ENCODE assay signal across 9 cellular contexts in the genomic region with DNA sequence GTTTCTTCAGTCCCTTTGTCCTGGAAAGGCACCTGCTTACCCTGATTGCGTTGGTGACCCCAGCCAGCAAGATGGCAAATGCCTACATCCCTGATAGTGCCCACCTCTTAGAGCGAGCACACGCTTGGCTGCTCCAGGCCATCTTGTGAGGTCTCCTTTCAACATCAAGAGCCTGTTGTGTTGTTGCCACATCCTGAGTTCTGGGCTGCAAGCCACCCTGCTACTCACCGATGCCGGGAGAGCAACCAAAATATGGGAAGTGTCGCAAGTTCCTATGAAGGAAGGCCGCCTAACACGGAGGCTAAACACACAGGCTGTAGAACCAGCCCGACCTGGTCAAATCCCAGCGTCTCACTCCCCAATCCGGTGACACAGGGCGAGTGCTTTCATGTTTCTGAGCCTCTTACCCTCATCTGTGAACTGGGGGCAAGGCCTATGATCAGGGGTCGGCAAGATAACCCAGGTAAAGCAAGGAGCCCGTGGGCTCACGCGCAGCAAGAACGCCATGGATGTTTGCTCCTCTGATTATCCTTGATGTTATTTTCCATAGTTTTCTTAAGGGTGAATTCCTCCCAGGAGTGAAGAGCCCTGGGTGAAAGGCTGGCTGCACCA.
A peak's percentile ranks its signal among the peaks of the same experiment; 100 is the strongest.
DNase-seq lines count a peak whose midpoint lies in the region; ATAC-seq and TF ChIP-seq lines count a peak whose summit lies in the region.
"Had no signal": no experiment of that assay in that cellular context is flagged by ENCODE, and none has a peak within 500 bp of the region (broad histone marks: within the 10 kb centered on the region; RNA-seq: fewer than 3 reads in every experiment).

No MANE protein-coding gene starts in this region.

- no peaks in the 10 kb centered on the region for H3K79me2 ChIP-seq in mammary epithelial cell (ENCODE audit: insufficient read depth, low read length)

- no peak for ATAC-seq in activated naive CD4-positive, alpha-beta T cell treated with anti-CD3 and anti-CD28 coated beads, Interleukin-2, amount 50 U/mL, for 72 hours
- peak; percentile 82 to 86 for ATAC-seq in lower lobe of right lung

- H3K9ac ChIP-seq in mammary epithelial cell (ENCODE audit: insufficient read depth, low read length) = no peak overlapping the region

- H3K9me3 Mint-ChIP-seq in activated naive CD4-positive, alpha-beta T cell treated with anti-CD3 and anti-CD28 coated beads, Interleukin-2, amount 10 ng/mL, durations not matched to agents 7 days and 5 days = peaks cover 5% of the 10 kb centered on the region
- H3K9me3 Mint-ChIP-seq in activated naive CD4-positive, alpha-beta T cell treated with anti-CD3 and anti-CD28 coated beads, Interleukin-2, amount 50 U/mL, for 72 hours = peaks cover 4% of the 10 kb centered on the region in 2 donors

- H4K20me1 ChIP-seq in mammary epithelial cell (ENCODE audit: insufficient read depth, low read length) = no peaks in the 10 kb centered on the region

- H3K36me3 Mint-ChIP-seq in activated naive CD4-positive, alpha-beta T cell treated with anti-CD3 and anti-CD28 coated beads, Interleukin-2, amount 10 ng/mL, durations not matched to agents 7 days and 5 days = peaks cover 33% of the 10 kb centered on the region
- peaks cover 19 to 32% of the 10 kb centered on the region in 2 donors for H3K36me3 Mint-ChIP-seq in activated naive CD4-positive, alpha-beta T cell treated with anti-CD3 and anti-CD28 coated beads, Interleukin-2, amount 50 U/mL, for 72 hours

- CTCF ChIA-PET in activated naive CD4-positive, alpha-beta T cell treated with anti-CD3 and anti-CD28 coated beads, Interleukin-2, amount 10 ng/mL, durations not matched to agents 7 days and 5 days (lab: Charles Lee) = interaction anchor here (0.9 to 1.0 kb wide), 2 partner anchors 9 to 37 kb away, joined by 3 read pairs; no protein-coding TSS in a partner anchor
- CTCF ChIA-PET in mammary epithelial cell (lab: Charles Lee; ENCODE audit: low non-redundant PET) = no interaction called here

- H3K4me1 Mint-ChIP-seq in activated naive CD4-positive, alpha-beta T cell treated with anti-CD3 and anti-CD28 coated beads, Interleukin-2, amount 10 ng/mL, durations not matched to agents 7 days and 5 days = peaks cover 78% of the 10 kb centered on the region

- H3K4me1 ChIP-seq in mammary epithelial cell (ENCODE audit: insufficient read depth, low read length) (no peaks in the 10 kb centered on the region), lower lobe of right lung (peaks cover 54% of the 10 kb centered on the region)

- no TSS peak for BruUV-seq in mammary epithelial cell (replicated peaks; lab: Mats Ljungman, UMichigan)

- in situ Hi-C loops in mammary epithelial cell (cut with MboI; ENCODE audit: low sequenced_read_pairs in 2 of 2) = no loop called here

- peaks cover 2% of the 10 kb centered on the region for H3K9me3 ChIP-seq in mammary epithelial cell (replicated peaks; ENCODE audit: insufficient read depth, low read length)
- peaks cover 3% of the 10 kb centered on the region for H3K9me3 ChIP-seq in lower lobe of right lung

- peak overlapping the region; percentile 97 for H3K27ac Mint-ChIP-seq in activated naive CD4-positive, alpha-beta T cell treated with anti-CD3 and anti-CD28 coated beads, Interleukin-2, amount 10 ng/mL, durations not matched to agents 7 days and 5 days
- H3K27ac Mint-ChIP-seq in activated naive CD4-positive, alpha-beta T cell treated with anti-CD3 and anti-CD28 coated beads, Interleukin-2, amount 50 U/mL, for 72 hours = peak overlapping the region in 1 of 2 donors; percentile 96

- no peak overlapping the region for H3K4me3 ChIP-seq in mammary epithelial cell (replicated peaks in 1 of 3; ENCODE audit: insufficient read depth in 1 of 3, low read depth in 2 of 3, low read length in 3 of 3)
- H3K4me3 ChIP-seq in lower lobe of right lung = no peak overlapping the region

- dilution Hi-C loops in mammary epithelial cell (cut with HindIII; ENCODE audit: low sequenced_read_pairs) = loop anchor here (5.0 kb wide), 1 partner anchor 48 kb away; no protein-coding TSS in a partner anchor

- no peaks in the 10 kb centered on the region for H3K36me3 ChIP-seq in mammary epithelial cell (ENCODE audit: insufficient read depth, low read length)
- H3K36me3 ChIP-seq in lower lobe of right lung = peaks cover 18% of the 10 kb centered on the region

- H3K27ac ChIP-seq in mammary epithelial cell (ENCODE audit: insufficient read depth, low read depth, low read length) = no peak overlapping the region
- H3K27ac ChIP-seq in lower lobe of right lung = peak overlapping the region; percentile 81

- no peak overlapping the region for H2AFZ ChIP-seq in mammary epithelial cell (ENCODE audit: low read depth, low read length)

- no peaks in the 10 kb centered on the region for H3K27me3 ChIP-seq in mammary epithelial cell (ENCODE audit: insufficient read depth, low read length)
- no peaks in the 10 kb centered on the region for H3K27me3 ChIP-seq in lower lobe of right lung (ENCODE audit: low read depth)

- 59% methylated on average over 13 of the region's 17 CpGs for WGBS in mammary epithelial cell (ENCODE audit: low coverage, missing lambda C conversion rate)

- no peak overlapping the region for H3K4me2 ChIP-seq in mammary epithelial cell (ENCODE audit: insufficient read depth, low read depth, low read length)

- no peak for TF ChIP-seq CTCF in mammary epithelial cell (conservative IDR thresholded peaks at IDR 0.05 in 1 of 2, IDR thresholded peaks at IDR 0.05 in 1 of 2; ENCODE audit: extremely low read depth in 1 of 2, insufficient read depth in 1 of 2, low read depth in 1 of 2, low read length in 2 of 2)
- TF ChIP-seq CTCF in lower lobe of right lung (IDR thresholded peaks at IDR 0.05) = no peak

- no peak for DNase-seq in activated naive CD4-positive, alpha-beta T cell treated with anti-CD3 and anti-CD28 coated beads, Interleukin-2, amount 10 ng/mL, durations not matched to agents 7 days and 5 days
- no peak for DNase-seq in activated naive CD4-positive, alpha-beta T cell treated with anti-CD3 and anti-CD28 coated beads, Interleukin-2, amount 50 U/mL, for 72 hours (ENCODE audit: low spot score in 2 of 2)
- DNase-seq in mammary epithelial cell (peak; percentile 23), lower lobe of right lung (peak; percentile 90), ureter (ENCODE audit: low spot score) (peak; percentile 65), NCI-H1105 treated with DMSO at 0.1 percent for 48 hours (lab: John Stamatoyannopoulos, UW) (no peak), cerebellum (ENCODE audit: low spot score) (no peak)
- DNase-seq in activated effector memory CD4-positive, alpha-beta T cell treated with Interleukin-2 at 50 U/mL for 16 hours = no peak
- DNase-seq: DMS153 had no signal

- no peak overlapping the region for H3K4me3 Mint-ChIP-seq in activated naive CD4-positive, alpha-beta T cell treated with anti-CD3 and anti-CD28 coated beads, Interleukin-2, amount 10 ng/mL, durations not matched to agents 7 days and 5 days

- intact Hi-C loops in mammary epithelial cell (cut with micrococcal nuclease) (no loop called here), lower lobe of right lung (cut with DNase I) (no loop called here)

- H3K27me3 Mint-ChIP-seq in activated naive CD4-positive, alpha-beta T cell treated with anti-CD3 and anti-CD28 coated beads, Interleukin-2, amount 10 ng/mL, durations not matched to agents 7 days and 5 days = no peaks in the 10 kb centered on the region

Comparison
In these comparisons a context has a peak if more than half of its experiments do, and no peak if none do; other contexts are left out.
1. DNase-seq: peak in mammary epithelial cell (single experiment), lower lobe of right lung (single experiment) and ureter (single experiment); none in activated naive CD4-positive, alpha-beta T cell treated with anti-CD3 and anti-CD28 coated beads, Interleukin-2, amount 10 ng/mL, durations not matched to agents 7 days and 5 days (single experiment), activated naive CD4-positive, alpha-beta T cell treated with anti-CD3 and anti-CD28 coated beads, Interleukin-2, amount 50 U/mL, for 72 hours (0 of 2), NCI-H1105 treated with DMSO at 0.1 percent for 48 hours (single experiment), activated effector memory CD4-positive, alpha-beta T cell treated with Interleukin-2 at 50 U/mL for 16 hours (single experiment) and cerebellum (single experiment).
2. ATAC-seq: peak in lower lobe of right lung (2 of 2); none in activated naive CD4-positive, alpha-beta T cell treated with anti-CD3 and anti-CD28 coated beads, Interleukin-2, amount 50 U/mL, for 72 hours (0 of 2).